9 cellular contexts compared by ENCODE assay signal in the genomic region with DNA sequence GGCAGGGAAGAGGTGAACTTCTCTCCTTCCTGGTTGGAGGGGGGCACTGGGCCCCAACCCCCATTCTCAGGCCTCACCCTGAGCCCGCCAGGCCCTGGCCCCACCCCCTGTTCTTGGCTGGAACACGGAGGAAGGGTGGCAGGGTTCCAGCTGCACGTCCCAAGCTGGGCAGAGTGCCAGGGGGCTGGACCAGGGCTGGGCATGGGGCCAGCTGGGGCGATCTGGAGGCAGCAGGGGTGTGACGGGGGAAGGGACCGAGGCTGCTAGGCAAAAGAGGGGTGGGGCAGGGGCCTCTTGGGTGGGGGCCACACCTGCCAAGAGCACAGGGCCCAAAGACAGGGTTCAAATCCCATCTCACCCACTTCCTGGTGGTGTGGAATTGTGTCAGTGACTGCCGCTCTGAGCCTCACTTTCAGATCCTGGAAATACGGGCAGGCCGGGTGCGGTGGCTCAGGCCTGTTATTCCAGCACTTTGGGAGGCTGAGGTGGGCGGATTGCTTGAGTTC. TPM values are rescaled to one million over a fixed set of nuclear protein-coding genes. Genes with fewer than 3 reads are reported as not detected.
DNase-seq lines count a peak whose midpoint lies in the region; ATAC-seq, FAIRE-seq and TF ChIP-seq lines count a peak whose summit lies in the region.
"Had no signal": no experiment of that assay in that cellular context is flagged by ENCODE, and none has a peak within 500 bp of the region (broad histone marks: within the 10 kb centered on the region; RNA-seq: fewer than 3 reads in every experiment).

No MANE protein-coding gene starts in this region.

- peak overlapping the region; percentile 68 to 93 (median 86) for H3K27ac ChIP-seq in Peyer's patch

- no peak overlapping the region for H3K4me3 Mint-ChIP-seq in activated T-cell treated with anti-CD3 and anti-CD28 coated beads, Interleukin-2, amount 50 U/mL, for 72 hours
- no peak overlapping the region for H3K4me3 Mint-ChIP-seq in stimulated activated naive B cell treated with anti-CD40 and anti-IgM and Interleukin-4, amounts not matched to agents 10 μg/mL and 1 μg/mL and 100 μg/mL, for 72 hours

- no peaks in the 10 kb centered on the region for H3K9me3 Mint-ChIP-seq in activated T-cell treated with anti-CD3 and anti-CD28 coated beads, Interleukin-2, amount 50 U/mL, for 72 hours
- H3K9me3 Mint-ChIP-seq in stimulated activated naive B cell treated with anti-CD40 and anti-IgM and Interleukin-4, amounts not matched to agents 10 μg/mL and 1 μg/mL and 100 μg/mL, for 72 hours = peaks cover 2 to 3% of the 10 kb centered on the region in 2 donors

- no peaks in the 10 kb centered on the region for H3K36me3 Mint-ChIP-seq in activated T-cell treated with anti-CD3 and anti-CD28 coated beads, Interleukin-2, amount 50 U/mL, for 72 hours (ENCODE audit: insufficient read depth in 2 of 2)
- H3K36me3 Mint-ChIP-seq in stimulated activated naive B cell treated with anti-CD40 and anti-IgM and Interleukin-4, amounts not matched to agents 10 μg/mL and 1 μg/mL and 100 μg/mL, for 72 hours = no peaks in the 10 kb centered on the region

- no peak overlapping the region for H3K27ac Mint-ChIP-seq in activated T-cell treated with anti-CD3 and anti-CD28 coated beads, Interleukin-2, amount 50 U/mL, for 72 hours
- no peak overlapping the region for H3K27ac Mint-ChIP-seq in stimulated activated naive B cell treated with anti-CD40 and anti-IgM and Interleukin-4, amounts not matched to agents 10 μg/mL and 1 μg/mL and 100 μg/mL, for 72 hours

- H3K27me3 Mint-ChIP-seq in activated T-cell treated with anti-CD3 and anti-CD28 coated beads, Interleukin-2, amount 50 U/mL, for 72 hours (ENCODE audit: low read depth) = peaks cover 29% of the 10 kb centered on the region
- H3K27me3 Mint-ChIP-seq in stimulated activated naive B cell treated with anti-CD40 and anti-IgM and Interleukin-4, amounts not matched to agents 10 μg/mL and 1 μg/mL and 100 μg/mL, for 72 hours = peaks cover 45 to 64% of the 10 kb centered on the region in 2 donors

- DNase-seq in NCI-H187 (lab: John Stamatoyannopoulos, UW) (peak; percentile 71 to 91), NCI-H187 treated with DMSO at 0.1 percent for 48 hours (lab: John Stamatoyannopoulos, UW) (no peak), Peyer's patch (peak; percentile 46 to 99 (median 94)), erythroblast (lab: John Stamatoyannopoulos, UW) (peak; percentile 95 to 98), mucosa of gallbladder (ENCODE audit: low spot score) (peak; percentile 96), GM19239 (ENCODE audit: insufficient read length, low spot score) (no peak)
- DNase-seq in activated T-cell treated with anti-CD3 and anti-CD28 coated beads, Interleukin-2, amount 50 U/mL, for 72 hours = no peak
- no peak for DNase-seq in stimulated activated naive B cell treated with anti-CD40 and anti-IgM and Interleukin-4, amounts not matched to agents 10 μg/mL and 1 μg/mL and 100 μg/mL, for 72 hours

- no peak for TF ChIP-seq CTCF in Peyer's patch (IDR thresholded peaks at IDR 0.05)

- peaks cover 0 to 65% (median 8%) of the 10 kb centered on the region in 4 donors for H3K4me1 ChIP-seq in Peyer's patch

- TF ChIP-seq POLR2A in Peyer's patch (IDR thresholded peaks at IDR 0.05) (peak in 1 of 2 donors; percentile 48), erythroblast (IDR thresholded peaks at IDR 0.05; ENCODE audit: low read length) (no peak)

- ATAC-seq in activated T-cell treated with anti-CD3 and anti-CD28 coated beads, Interleukin-2, amount 50 U/mL, for 72 hours (replicated peaks in 1 of 2) = no peak
- no peak for ATAC-seq in stimulated activated naive B cell treated with anti-CD40 and anti-IgM and Interleukin-4, amounts not matched to agents 10 μg/mL and 1 μg/mL and 100 μg/mL, for 72 hours (replicated peaks)

- no peaks in the 10 kb centered on the region for H3K9me3 ChIP-seq in Peyer's patch

- H3K36me3 ChIP-seq in Peyer's patch = no peaks in the 10 kb centered on the region

- FAIRE-seq in GM19239 (lab: Jason Lieb, UNC) = no peak
- FAIRE-seq: A204.1 had no signal

- peak overlapping the region; percentile 29 to 56 (median 33) for H3K4me3 ChIP-seq in Peyer's patch

- no peaks in the 10 kb centered on the region for H3K27me3 ChIP-seq in Peyer's patch

- no peaks in the 10 kb centered on the region for H3K4me1 Mint-ChIP-seq in activated T-cell treated with anti-CD3 and anti-CD28 coated beads, Interleukin-2, amount 50 U/mL, for 72 hours (ENCODE audit: low read depth)
- peaks cover 2 to 14% of the 10 kb centered on the region in 2 donors for H3K4me1 Mint-ChIP-seq in stimulated activated naive B cell treated with anti-CD40 and anti-IgM and Interleukin-4, amounts not matched to agents 10 μg/mL and 1 μg/mL and 100 μg/mL, for 72 hours

RNA-seq across cellular contexts. Expression of gene HIF3A, which starts 2.2 kb away (rescaled TPM):
- total RNA-seq in Peyer's patch (100 to 1,000 TPM in 2 of 4 donors, 10 to 100 TPM in 2; 18.4 to 262 (median 91.2) TPM), mucosa of gallbladder (52.0 TPM)
- total RNA-seq in activated T-cell treated with anti-CD3 and anti-CD28 coated beads, Interleukin-2, amount 50 U/mL, for 72 hours = not detected

RNA-seq across cellular contexts. Expression of gene PPP5C, which starts 47.8 kb away (rescaled TPM):
- total RNA-seq in Peyer's patch (100 to 1,000 TPM in 3 of 4 donors, 10 to 100 TPM in 1; 68.8 to 214 (median 129) TPM), mucosa of gallbladder (66.2 TPM)
- 10 to 100 TPM; 56.6 to 73.7 TPM for total RNA-seq in activated T-cell treated with anti-CD3 and anti-CD28 coated beads, Interleukin-2, amount 50 U/mL, for 72 hours

Comparison
In these comparisons a context has a peak if more than half of its experiments do, and no peak if none do; other contexts are left out.
1. DNase-seq: peak in NCI-H187 (2 of 2), Peyer's patch (3 of 3), erythroblast (2 of 2) and mucosa of gallbladder (single experiment); none in NCI-H187 treated with DMSO at 0.1 percent for 48 hours (single experiment), GM19239 (single experiment), activated T-cell treated with anti-CD3 and anti-CD28 coated beads, Interleukin-2, amount 50 U/mL, for 72 hours (0 of 2) and stimulated activated naive B cell treated with anti-CD40 and anti-IgM and Interleukin-4, amounts not matched to agents 10 μg/mL and 1 μg/mL and 100 μg/mL, for 72 hours (single experiment).
2. RNA of gene HIF3A, which starts 2.2 kb away (total RNA-seq): 18.4 to 262 TPM in Peyer's patch and 52.0 TPM in mucosa of gallbladder (single experiment); not detected in activated T-cell treated with anti-CD3 and anti-CD28 coated beads, Interleukin-2, amount 50 U/mL, for 72 hours; every median in the first group is over 10 times any median in the second.